ENCODE assay signal across 8 cellular contexts in genomic region chr13:25301347-25302113, GRCh38. TPM values are rescaled to one million over a fixed set of nuclear protein-coding genes. Genes with fewer than 3 reads are reported as not detected.
A peak's percentile ranks its signal among the peaks of the same experiment; 100 is the strongest.
DNase-seq lines count a peak whose midpoint lies in the region; ATAC-seq and TF ChIP-seq lines count a peak whose summit lies in the region.

Gene NUP58, plus strand, starts transcription at chr13:25301625. Its CDS starts 149 bp downstream, at chr13:25301774.

- DNase-seq in AG08396 (ENCODE audit: low spot score) (peak; percentile 94), NCI-H446 (lab: John Stamatoyannopoulos, UW) (peak; percentile 80 to 95), inferior parietal cortex (ENCODE audit: extremely low spot score) (peak; percentile 98), spleen (peak; percentile 99)
- DNase-seq in activated CD4-positive, CD25-positive, alpha-beta regulatory T cell treated with anti-CD3 and anti-CD28 coated beads, Interleukin-2, amount 50 U/mL, for 16 hours (ENCODE audit: low read depth, low spot score), result peak; percentile 89
- peak; percentile 86 for DNase-seq in central memory CD8-positive, alpha-beta T cell (ENCODE audit: low spot score in 2 of 2)

- peak in 1 of 11 experiments; percentile 26 for TF ChIP-seq CTCF in spleen (IDR thresholded peaks at IDR 0.05 in 8 of 11, conservative IDR thresholded peaks at IDR 0.05 in 3 of 11)

- H3K36me3 ChIP-seq in spleen, result peaks cover 0 to 20% (median 3%) of the 10 kb centered on the region in 6 donors

- peak within 1 kb of the TSS; percentile 88 for H3K4me3 Mint-ChIP-seq in central memory CD8-positive, alpha-beta T cell

- H3K27ac Mint-ChIP-seq in central memory CD8-positive, alpha-beta T cell (ENCODE audit: low read depth), result peak within 1 kb of the TSS; percentile 84

- H3K4me3 ChIP-seq in spleen, result peak within 1 kb of the TSS; percentile 61 to 86 (median 74)

- H3K27me3 Mint-ChIP-seq in central memory CD8-positive, alpha-beta T cell, result peaks cover 23% of the 10 kb centered on the region

- peak; percentile 99 for ATAC-seq in GM19025 (IDR thresholded peaks at IDR 0.05; ENCODE audit: low read depth, unreplicated experiment)
- peak; percentile 99 for ATAC-seq in HG03342 (IDR thresholded peaks at IDR 0.05; ENCODE audit: unreplicated experiment)
- peak; percentile 99 for ATAC-seq in central memory CD8-positive, alpha-beta T cell (replicated peaks; ENCODE audit: extremely low read depth, poor library complexity, severe bottlenecking)

- intact Hi-C loops in spleen (cut with DNase I; ENCODE audit: low total_unique reads), result no loop called here

- peaks cover 7% of the 10 kb centered on the region for H3K36me3 Mint-ChIP-seq in central memory CD8-positive, alpha-beta T cell (ENCODE audit: insufficient read depth)

- peak within 1 kb of the TSS; percentile 86 to 98 (median 94) for H3K27ac ChIP-seq in spleen

- peaks cover 8 to 55% (median 29%) of the 10 kb centered on the region in 6 donors for H3K4me1 ChIP-seq in spleen

- H3K9me3 ChIP-seq in spleen, result no peaks in the 10 kb centered on the region

- TF ChIP-seq POLR2A in spleen (IDR thresholded peaks at IDR 0.05), result peak; percentile 49 to 62 (median 51)

- 0 to 1% (median 0%) methylated on average over 56 to 64 of the region's 64 CpGs for WGBS in spleen, 5 donors

- peaks cover 0 to 23% (median 4%) of the 10 kb centered on the region in 7 donors for H3K27me3 ChIP-seq in spleen (replicated peaks in 1 of 7)

- no peaks in the 10 kb centered on the region for H3K9me3 Mint-ChIP-seq in central memory CD8-positive, alpha-beta T cell

- H3K4me1 Mint-ChIP-seq in central memory CD8-positive, alpha-beta T cell, result peaks cover 35% of the 10 kb centered on the region

RNA-seq across cellular contexts. Expression of gene NUP58, which starts in this region (rescaled TPM):
- 10 to 100 TPM; 36.1 to 53.6 (median 46.9) TPM for total RNA-seq in spleen
- polyA plus RNA-seq in spleen, result 10 to 100 TPM in 2 of 3 donors, 1 to 10 TPM in 1; 9.1 to 13.1 (median 10.7) TPM

Comparison
In these comparisons a context has a peak if more than half of its experiments do, and no peak if none do; other contexts are left out.
1. Peak in every context shown above with its lines: DNase-seq, ATAC-seq, H3K4me3 ChIP-seq and H3K27ac ChIP-seq.